In the genomic region with DNA sequence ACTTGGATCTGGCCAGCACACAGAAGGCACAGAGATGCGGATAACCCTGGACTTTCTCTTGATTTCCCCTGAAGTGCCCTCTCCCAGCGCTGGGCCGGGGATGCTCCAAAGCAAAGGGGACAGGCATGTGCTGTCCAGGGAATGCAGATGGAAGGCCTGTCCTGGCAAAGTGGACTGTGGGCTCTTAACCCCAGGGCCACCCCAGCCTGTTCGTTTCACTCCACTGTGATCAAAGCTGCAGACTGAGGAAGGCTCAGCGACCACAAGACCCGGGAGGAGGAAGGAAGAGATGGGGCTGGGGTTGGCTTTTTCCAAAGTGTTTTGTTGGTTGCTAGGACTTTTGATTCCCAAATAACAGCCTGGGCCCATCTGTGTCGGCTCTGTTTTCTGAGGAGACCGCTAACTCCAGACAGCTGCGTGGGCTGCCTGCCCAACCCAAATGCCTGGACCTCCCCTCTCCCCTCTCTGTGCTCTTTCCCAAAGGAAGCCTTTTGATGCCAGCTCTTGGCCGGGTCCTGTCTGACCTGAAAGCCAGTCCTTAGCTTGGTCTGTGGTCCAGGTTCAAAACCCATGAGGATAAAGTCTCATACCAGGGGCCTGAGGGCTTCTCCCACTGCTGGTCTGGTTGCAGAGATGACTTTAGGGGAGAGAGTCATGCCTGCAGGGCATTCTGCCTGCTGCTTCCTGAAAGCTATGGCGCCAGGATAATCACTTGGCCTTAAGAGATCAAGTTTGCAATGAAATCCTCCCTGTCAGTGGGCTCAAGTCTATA, we compare ENCODE assay signal across 11 cellular contexts.
A peak's percentile ranks its signal among the peaks of the same experiment; 100 is the strongest.
DNase-seq lines count a peak whose midpoint lies in the region; ATAC-seq and TF ChIP-seq lines count a peak whose summit lies in the region.
"Had no signal": no experiment of that assay in that cellular context is flagged by ENCODE, and none has a peak within 500 bp of the region (broad histone marks: within the 10 kb centered on the region; RNA-seq: fewer than 3 reads in every experiment).

No MANE protein-coding gene starts in this region.

- no peak for TF ChIP-seq POLR2A in upper lobe of left lung (IDR thresholded peaks at IDR 0.05)

- 43 to 65% methylated on average over 10 to 11 of the region's 11 CpGs for WGBS in upper lobe of left lung, 2 donors

- H3K4me1 ChIP-seq in mucosa of rectum (ENCODE audit: control insufficient read depth in 2 of 2, insufficient read depth in 2 of 2, low read length in 2 of 2) (peaks cover 16 to 23% of the 10 kb centered on the region in 2 donors), upper lobe of left lung (peaks cover 0 to 19% (median 12%) of the 10 kb centered on the region in 4 donors)

- TF ChIP-seq CTCF in upper lobe of left lung (IDR thresholded peaks at IDR 0.05): no peak

- no peak for TF ChIP-seq EP300 in upper lobe of left lung (IDR thresholded peaks at IDR 0.05)

- ATAC-seq in upper lobe of left lung (ENCODE audit: low FRiP score in 2 of 2) (peak; percentile 60 to 81), GM21381 (IDR thresholded peaks at IDR 0.05; ENCODE audit: unreplicated experiment) (no peak)

- H3K27ac ChIP-seq in mucosa of rectum (ENCODE audit: low read depth in 2 of 2, low read length in 2 of 2) (peak overlapping the region; percentile 75 to 85), upper lobe of left lung (peak overlapping the region; percentile 70 to 81 (median 76))

- no peak overlapping the region for H3K9ac ChIP-seq in mucosa of rectum (ENCODE audit: low read depth in 1 of 2, low read length in 2 of 2)

- no peaks in the 10 kb centered on the region for H3K9me3 ChIP-seq in mucosa of rectum (ENCODE audit: control insufficient read depth in 2 of 2, low read length in 2 of 2)
- no peaks in the 10 kb centered on the region for H3K9me3 ChIP-seq in upper lobe of left lung

- H3K27me3 ChIP-seq in mucosa of rectum (ENCODE audit: control insufficient read depth in 2 of 2, insufficient read depth in 2 of 2, low read length in 2 of 2): no peaks in the 10 kb centered on the region
- no peaks in the 10 kb centered on the region for H3K27me3 ChIP-seq in upper lobe of left lung

- no peak overlapping the region for H3K4me3 ChIP-seq in mucosa of rectum (ENCODE audit: low read length in 2 of 2)
- H3K4me3 ChIP-seq in upper lobe of left lung: no peak overlapping the region

- peaks cover 37 to 41% of the 10 kb centered on the region in 2 donors for H3K36me3 ChIP-seq in mucosa of rectum (ENCODE audit: control insufficient read depth in 2 of 2, insufficient read depth in 2 of 2, low read length in 2 of 2)
- H3K36me3 ChIP-seq in upper lobe of left lung: peaks cover 12 to 95% (median 75%) of the 10 kb centered on the region in 4 donors

- DNase-seq in NCI-H69 (lab: John Stamatoyannopoulos, UW) (peak; percentile 51), fibroblast of gingiva (ENCODE audit: low read depth) (peak; percentile 52), upper lobe of left lung (peak in 1 of 2 donors; percentile 41), NCI-H510A treated with DMSO at 0.1 percent for 48 hours (lab: John Stamatoyannopoulos, UW) (no peak), glomerular visceral epithelial cell (ENCODE audit: extremely low spot score) (no peak)
- DNase-seq: activated CD4-positive, alpha-beta T cell treated with anti-CD3 and anti-CD28 coated beads for 48 hours; activated naive CD4-positive, alpha-beta T cell treated with anti-CD3 and anti-CD28 coated beads for 36 hours; NCI-H2171; stimulated activated CD4-positive, alpha-beta T cell treated with anti-CD3 and anti-CD28 coated beads, Interleukin-4, amount 100 ng/mL, for 24 hours had no signal

Comparison
In these comparisons a context has a peak if more than half of its experiments do, and no peak if none do; other contexts are left out.
1. DNase-seq: peak in NCI-H69 (single experiment) and fibroblast of gingiva (single experiment); none in NCI-H510A treated with DMSO at 0.1 percent for 48 hours (single experiment) and glomerular visceral epithelial cell (single experiment).